15 cellular contexts compared by ENCODE assay signal in the genomic region with DNA sequence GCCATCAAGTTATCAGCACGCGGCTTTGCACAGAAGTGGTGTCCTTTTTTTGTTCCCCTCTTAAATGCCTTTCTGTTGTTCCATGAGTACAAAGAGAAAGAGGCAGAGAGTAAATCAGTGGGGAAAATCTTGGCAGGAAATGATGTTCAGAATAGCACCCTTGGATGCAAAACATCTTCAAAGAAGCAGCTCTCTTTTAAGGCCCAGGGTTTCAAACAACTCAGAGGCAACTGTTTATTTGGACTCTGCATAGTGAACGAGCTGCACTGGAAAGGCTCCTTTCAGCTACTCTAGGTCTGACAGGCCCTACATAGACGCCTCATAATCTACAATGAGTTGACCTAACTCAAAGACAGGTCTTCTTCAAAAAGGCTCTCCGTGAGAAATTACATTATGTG. TPM values are rescaled to one million over a fixed set of nuclear protein-coding genes. Genes with fewer than 3 reads are reported as not detected.
DNase-seq lines count a peak whose midpoint lies in the region; ATAC-seq and TF ChIP-seq lines count a peak whose summit lies in the region.
"Had no signal": no experiment of that assay in that cellular context is flagged by ENCODE, and none has a peak within 500 bp of the region (broad histone marks: within the 10 kb centered on the region; RNA-seq: fewer than 3 reads in every experiment).

No MANE protein-coding gene starts in this region.

- POLR2A ChIA-PET in CD8-positive, alpha-beta T cell (lab: Charles Lee), result interaction anchor here (1.2 kb wide), 1 partner anchor 50 kb away, joined by 4 read pairs; no protein-coding TSS in a partner anchor

- no peaks in the 10 kb centered on the region for H3K9me3 ChIP-seq in CD8-positive, alpha-beta T cell (ENCODE audit: low read length)
- H3K9me3 ChIP-seq in esophagus squamous epithelium, result no peaks in the 10 kb centered on the region
- H3K9me3 ChIP-seq: SJSA1, stomach had no signal

- no peaks in the 10 kb centered on the region for H3K9me3 Mint-ChIP-seq in CD8-positive, alpha-beta T cell
- H3K9me3 Mint-ChIP-seq in nephron, result no peaks in the 10 kb centered on the region
- H3K9me3 Mint-ChIP-seq: CD8-positive, alpha-beta memory T cell had no signal

- no peak overlapping the region for H3K4me3 ChIP-seq in CD8-positive, alpha-beta T cell (ENCODE audit: low read depth, low read length)
- no peak overlapping the region for H3K4me3 ChIP-seq in esophagus squamous epithelium
- H3K4me3 ChIP-seq: SJSA1, stomach had no signal

- CTCF ChIA-PET in CD8-positive, alpha-beta T cell (lab: Charles Lee), result interaction anchor here (1.3 kb wide), 1 partner anchor 131 kb away, joined by 3 read pairs; no protein-coding TSS in a partner anchor

- in situ Hi-C loops in GM13977 (cut with MboI; ENCODE audit: low pct_unique_long_range_greater_than_20kb, low sequenced_read_pairs, unreplicated experiment), result no loop called here

- TF ChIP-seq POLR2A in esophagus squamous epithelium (IDR thresholded peaks at IDR 0.05), result no peak

- peak overlapping the region; percentile 30 for H3K27ac ChIP-seq in CD8-positive, alpha-beta T cell (ENCODE audit: low read depth, low read length)
- H3K27ac ChIP-seq in esophagus squamous epithelium, result peak overlapping the region in 3 of 4 donors; percentile 59 to 63 (median 60)
- H3K27ac ChIP-seq: SJSA1 had no signal

- H3K36me3 Mint-ChIP-seq in CD8-positive, alpha-beta T cell, result peaks cover 93% of the 10 kb centered on the region
- H3K36me3 Mint-ChIP-seq in nephron (ENCODE audit: low read depth), result peaks cover 13% of the 10 kb centered on the region

- ATAC-seq in CD8-positive, alpha-beta T cell, result peak; percentile 69
- ATAC-seq in HG03135 (IDR thresholded peaks at IDR 0.05; ENCODE audit: unreplicated experiment) (no peak), GM19452 (IDR thresholded peaks at IDR 0.05; ENCODE audit: unreplicated experiment) (no peak)

- no peaks in the 10 kb centered on the region for H3K27me3 ChIP-seq in CD8-positive, alpha-beta T cell (ENCODE audit: insufficient read depth, low read length)
- no peaks in the 10 kb centered on the region for H3K27me3 ChIP-seq in esophagus squamous epithelium
- H3K27me3 ChIP-seq: SJSA1, stomach had no signal

- no peak for TF ChIP-seq CTCF in CD8-positive, alpha-beta T cell (IDR thresholded peaks at IDR 0.05)
- TF ChIP-seq CTCF in esophagus squamous epithelium (IDR thresholded peaks at IDR 0.05) (no peak), nephron (IDR thresholded peaks at IDR 0.05; ENCODE audit: unreplicated experiment in 3 of 3) (no peak), GM13977 (IDR thresholded peaks at IDR 0.05; ENCODE audit: extremely low read depth, insufficient read depth, missing control alignments) (no peak)

- DNase-seq in NCI-H1092 treated with DMSO at 0.1 percent for 48 hours (lab: John Stamatoyannopoulos, UW) (peak; percentile 15), NCI-H1092 (lab: John Stamatoyannopoulos, UW) (no peak), esophagus squamous epithelium (lab: John Stamatoyannopoulos, UW) (no peak), GM13977 (ENCODE audit: low spot score) (no peak)
- DNase-seq in CD8-positive, alpha-beta T cell, result no peak
- DNase-seq: 8988T, GDM1, GOT3, NCI-H1930, stomach had no signal

- 64 to 86% methylated on average over 4 to 5 of the region's 5 CpGs for WGBS in esophagus squamous epithelium, 2 donors

- peaks cover 17% of the 10 kb centered on the region for H3K4me1 ChIP-seq in CD8-positive, alpha-beta T cell (ENCODE audit: insufficient read depth, low read length)
- H3K4me1 ChIP-seq in esophagus squamous epithelium, result peaks cover 30 to 67% (median 43%) of the 10 kb centered on the region in 3 donors

- H3K27ac Mint-ChIP-seq in CD8-positive, alpha-beta T cell, result peak overlapping the region; percentile 86
- H3K27ac Mint-ChIP-seq in nephron, result peak overlapping the region; percentile 33 to 87 (median 78)

- peaks cover 21% of the 10 kb centered on the region for H3K4me1 Mint-ChIP-seq in CD8-positive, alpha-beta T cell (ENCODE audit: low read depth)
- H3K4me1 Mint-ChIP-seq in nephron, result peaks cover 45% of the 10 kb centered on the region

- intact Hi-C loops in CD8-positive, alpha-beta T cell (cut with DNase I, micrococcal nuclease), result loop anchor here in 1 of 2 experiments (5.0 kb wide), 2 partner anchors 50 to 140 kb away; no protein-coding TSS in a partner anchor
- intact Hi-C loops in esophagus squamous epithelium (cut with DNase I), result no loop called here

- no peaks in the 10 kb centered on the region for H3K27me3 Mint-ChIP-seq in CD8-positive, alpha-beta T cell (ENCODE audit: low read depth)
- no peaks in the 10 kb centered on the region for H3K27me3 Mint-ChIP-seq in nephron (ENCODE audit: low read depth)
- H3K27me3 Mint-ChIP-seq: CD8-positive, alpha-beta memory T cell had no signal

- peak overlapping the region; percentile 60 for H3K4me3 Mint-ChIP-seq in CD8-positive, alpha-beta T cell
- H3K4me3 Mint-ChIP-seq in nephron, result no peak overlapping the region
- H3K4me3 Mint-ChIP-seq: CD8-positive, alpha-beta memory T cell had no signal

- peaks cover 28% of the 10 kb centered on the region for H3K36me3 ChIP-seq in CD8-positive, alpha-beta T cell (ENCODE audit: insufficient read depth, low read length)
- H3K36me3 ChIP-seq in esophagus squamous epithelium, result peaks cover 5 to 100% (median 16%) of the 10 kb centered on the region in 3 donors

RNA-seq across cellular contexts. Expression of gene HEG1, which starts 53.4 kb away (rescaled TPM):
- 10 to 100 TPM; 20.8 to 21.5 TPM for total RNA-seq in CD8-positive, alpha-beta T cell
- total RNA-seq in esophagus squamous epithelium, result 10 to 100 TPM; 13.3 to 37.2 (median 22.5) TPM
